ENCODE assay signal across 22 cellular contexts in the genomic region with DNA sequence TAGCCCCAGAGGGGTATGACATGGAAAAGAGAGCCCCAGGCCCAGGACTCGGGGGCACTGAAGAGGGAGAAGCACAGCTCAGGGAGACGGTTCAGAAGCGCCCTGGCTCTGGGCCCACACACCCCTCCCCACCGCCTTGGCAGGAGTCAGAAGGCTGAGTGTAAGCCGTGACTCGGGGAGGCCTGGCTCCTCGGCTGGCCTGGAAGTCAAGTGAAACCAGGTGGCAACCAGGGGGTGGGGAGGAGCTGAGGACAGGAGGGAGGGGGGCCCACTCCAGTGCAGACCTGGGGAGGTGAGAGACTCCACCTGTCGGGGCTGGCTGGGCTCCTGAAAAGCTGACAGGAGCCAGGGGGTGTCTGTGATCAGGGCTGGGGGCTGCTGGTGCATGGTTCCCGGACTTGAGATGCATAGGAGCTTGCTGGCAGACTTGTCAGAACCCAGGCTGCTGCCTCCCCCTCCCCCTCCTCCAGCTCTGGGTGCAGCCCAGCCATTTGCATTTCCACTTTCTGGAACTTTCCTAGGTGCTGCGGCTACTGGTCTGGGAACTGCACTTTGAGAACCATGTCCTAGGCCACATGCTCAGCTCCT.
DNase-seq lines count a peak whose midpoint lies in the region; ATAC-seq, FAIRE-seq and TF ChIP-seq lines count a peak whose summit lies in the region.
"Had no signal": no experiment of that assay in that cellular context is flagged by ENCODE, and none has a peak within 500 bp of the region (broad histone marks: within the 10 kb centered on the region; RNA-seq: fewer than 3 reads in every experiment).

No MANE protein-coding gene starts in this region.

- H3K27me3 ChIP-seq in cardiac muscle cell, result no peaks in the 10 kb centered on the region
- no peaks in the 10 kb centered on the region for H3K27me3 ChIP-seq in thyroid gland
- peaks cover 0 to 14% of the 10 kb centered on the region in 2 donors for H3K27me3 ChIP-seq in breast epithelium
- H3K27me3 ChIP-seq: ovary had no signal

- H3K36me3 ChIP-seq in cardiac muscle cell (no peaks in the 10 kb centered on the region), kidney (ENCODE audit: control insufficient read depth in 1 of 2, insufficient read depth in 2 of 2, low read length in 2 of 2) (no peaks in the 10 kb centered on the region), thyroid gland (no peaks in the 10 kb centered on the region), breast epithelium (no peaks in the 10 kb centered on the region)
- H3K36me3 ChIP-seq: ovary had no signal

- H3K27ac ChIP-seq in cardiac muscle cell (peak overlapping the region; percentile 47), kidney (ENCODE audit: low read depth in 2 of 2, low read length in 2 of 2) (no peak overlapping the region), thyroid gland (peak overlapping the region; percentile 76 to 90 (median 88)), breast epithelium (no peak overlapping the region), caudate nucleus (ENCODE audit: low read depth, low read length) (no peak overlapping the region)
- H3K27ac ChIP-seq: ovary, SK-N-MC had no signal

- H3K4me3 ChIP-seq in cardiac muscle cell (no peak overlapping the region), kidney (ENCODE audit: low read length in 2 of 2) (no peak overlapping the region), thyroid gland (replicated peaks in 1 of 3) (no peak overlapping the region), breast epithelium (no peak overlapping the region)
- H3K4me3 ChIP-seq: ovary, SK-N-MC had no signal

- H3K9ac ChIP-seq in kidney (ENCODE audit: low read length in 2 of 2), result no peak overlapping the region

- intact Hi-C loops in left ventricle myocardium superior (cut with micrococcal nuclease), result no loop called here
- intact Hi-C loops in kidney (cut with DNase I), result no loop called here
- intact Hi-C loops in thyroid gland (cut with DNase I), result no loop called here
- intact Hi-C loops in breast epithelium (cut with DNase I; ENCODE audit: low total_unique reads), result no loop called here

- TF ChIP-seq CTCF in cardiac muscle cell (IDR thresholded peaks at IDR 0.05; ENCODE audit: low read depth, low read length) (no peak), kidney (IDR thresholded peaks at IDR 0.05; ENCODE audit: borderline replicate concordance, extremely low read depth, insufficient read depth) (no peak), thyroid gland (IDR thresholded peaks at IDR 0.05) (no peak), breast epithelium (IDR thresholded peaks at IDR 0.05) (no peak)

- peak in 1 of 2 donors; percentile 20 for TF ChIP-seq POLR2A in thyroid gland (IDR thresholded peaks at IDR 0.05)
- TF ChIP-seq POLR2A in breast epithelium (IDR thresholded peaks at IDR 0.05), result no peak

- H3K9me3 ChIP-seq in cardiac muscle cell (ENCODE audit: low read depth), result no peaks in the 10 kb centered on the region
- no peaks in the 10 kb centered on the region for H3K9me3 ChIP-seq in kidney (ENCODE audit: control insufficient read depth in 1 of 2, low read length in 2 of 2)
- no peaks in the 10 kb centered on the region for H3K9me3 ChIP-seq in thyroid gland
- no peaks in the 10 kb centered on the region for H3K9me3 ChIP-seq in breast epithelium
- H3K9me3 ChIP-seq: Caco-2, ovary had no signal

- no peak for FAIRE-seq in kidney (lab: Jason Lieb, UNC)
- FAIRE-seq: endometrium had no signal

- WGBS in thyroid gland, 2 donors, result 35 to 41% methylated on average over 4 to 9 of the region's 10 CpGs

- DNase-seq in cardiac muscle cell (ENCODE audit: low read depth in 1 of 2, low spot score in 1 of 2) (no peak), left ventricle myocardium superior (no peak), NCI-H128 (lab: John Stamatoyannopoulos, UW; ENCODE audit: unreplicated experiment) (peak; percentile 16), kidney (peak; percentile 60), thyroid gland (peak; percentile 96 to 97), breast epithelium (ENCODE audit: low spot score in 2 of 2) (no peak), caudate nucleus (lab: John Stamatoyannopoulos, UW) (no peak), HCEC 1CT (no peak)
- DNase-seq: ACHN; activated CD4-positive, alpha-beta T cell treated with anti-CD3 and anti-CD28 coated beads for 4 hours; activated naive CD4-positive, alpha-beta T cell treated with anti-CD3 and anti-CD28 coated beads, Interleukin-2, amount 10 ng/mL, durations not matched to agents 7 days and 5 days; activated T-cell treated with anti-CD3 and anti-CD28 coated beads, Interleukin-2, amount 50 U/mL, for 72 hours; amygdala; C1 segment of cervical spinal cord; Caco-2; NCI-H1417; NCI-H510A treated with DMSO at 0.1 percent for 48 hours; T-helper 2 cell had no signal

- H3K4me1 ChIP-seq in cardiac muscle cell (ENCODE audit: low read depth), result peaks cover 47% of the 10 kb centered on the region
- H3K4me1 ChIP-seq in kidney (ENCODE audit: control insufficient read depth in 1 of 2, insufficient read depth in 1 of 2, low read depth in 1 of 2, low read length in 2 of 2), result no peaks in the 10 kb centered on the region
- H3K4me1 ChIP-seq in thyroid gland, result peaks cover 30 to 40% of the 10 kb centered on the region in 2 donors
- no peaks in the 10 kb centered on the region for H3K4me1 ChIP-seq in breast epithelium
- H3K4me1 ChIP-seq: Caco-2 had no signal

- ATAC-seq in left ventricle myocardium superior, result no peak
- ATAC-seq: activated T-cell treated with anti-CD3 and anti-CD28 coated beads, Interleukin-2, amount 50 U/mL, for 72 hours; sciatic nerve had no signal

Comparison
In these comparisons a context has a peak if more than half of its experiments do, and no peak if none do; other contexts are left out.
1. DNase-seq: peak in NCI-H128 (single experiment), kidney (single experiment) and thyroid gland (2 of 2); none in cardiac muscle cell (0 of 2), left ventricle myocardium superior (single experiment), breast epithelium (0 of 2), caudate nucleus (0 of 61) and HCEC 1CT (single experiment).
2. H3K27ac ChIP-seq: peak in cardiac muscle cell (single experiment) and thyroid gland (3 of 3); none in kidney (0 of 2), breast epithelium (0 of 2) and caudate nucleus (single experiment).